In genomic region chr2:171086352-171087290, GRCh38 we compare ENCODE assay signal across 1 cellular context.
TF ChIP-seq lines count a peak whose summit lies in the region.

No MANE protein-coding gene starts in this region.

TF ChIP-seq in H1, 55 proteins besides CTCF, POLR2A, EP300 and RAD21 (continued from another document):
- peak; percentile 30 for TF ChIP-seq CHD7 (IDR thresholded peaks at IDR 0.05; ENCODE audit: insufficient replicate concordance, low read length)
TF ChIP-seq in H1: peak in this region for 2.
